9 cellular contexts compared by ENCODE assay signal in genomic region chr5:107669543-107670027, GRCh38. TPM values are rescaled to one million over a fixed set of nuclear protein-coding genes. Genes with fewer than 3 reads are reported as not detected.
A peak's percentile ranks its signal among the peaks of the same experiment; 100 is the strongest.
DNase-seq lines count a peak whose midpoint lies in the region; ATAC-seq, FAIRE-seq and TF ChIP-seq lines count a peak whose summit lies in the region.
"Had no signal": no experiment of that assay in that cellular context is flagged by ENCODE, and none has a peak within 500 bp of the region (broad histone marks: within the 10 kb centered on the region; RNA-seq: fewer than 3 reads in every experiment).

No MANE protein-coding gene starts in this region.

- intact Hi-C loops in CD4-positive, alpha-beta memory T cell (cut with micrococcal nuclease), result no loop called here
- intact Hi-C loops in pancreas (cut with DNase I), result no loop called here

- no peak for DNase-seq in CD4-positive, alpha-beta memory T cell
- no peak for DNase-seq in activated T-cell treated with anti-CD3 and anti-CD28 coated beads, Interleukin-2, amount 50 U/mL, for 72 hours
- DNase-seq in cardiac muscle cell (ENCODE audit: low read depth in 1 of 2, low spot score in 1 of 2) (peak; percentile 59 to 63), pancreas (peak in 5 of 6 donors; percentile 15 to 78 (median 24)), cerebellar nuclear complex (lab: John Stamatoyannopoulos, UW) (no peak)
- DNase-seq in effector CD4-positive, alpha-beta T cell, result no peak
- DNase-seq in activated CD4-positive, CD25-positive, alpha-beta regulatory T cell treated with anti-CD3 and anti-CD28 coated beads, Interleukin-2, amount 50 U/mL, for 72 hours, result no peak

- H3K9me3 Mint-ChIP-seq in CD4-positive, alpha-beta memory T cell, result no peaks in the 10 kb centered on the region
- no peaks in the 10 kb centered on the region for H3K9me3 Mint-ChIP-seq in activated T-cell treated with anti-CD3 and anti-CD28 coated beads, Interleukin-2, amount 50 U/mL, for 72 hours

- H3K27ac Mint-ChIP-seq in CD4-positive, alpha-beta memory T cell, result no peak overlapping the region
- H3K27ac Mint-ChIP-seq in activated T-cell treated with anti-CD3 and anti-CD28 coated beads, Interleukin-2, amount 50 U/mL, for 72 hours, result no peak overlapping the region
- H3K27ac Mint-ChIP-seq: IgD-negative memory B cell had no signal

- H3K27me3 Mint-ChIP-seq in CD4-positive, alpha-beta memory T cell, result peaks cover 46% of the 10 kb centered on the region in 2 donors
- peaks cover 70% of the 10 kb centered on the region for H3K27me3 Mint-ChIP-seq in activated T-cell treated with anti-CD3 and anti-CD28 coated beads, Interleukin-2, amount 50 U/mL, for 72 hours (ENCODE audit: low read depth)

- H3K4me1 ChIP-seq in CD4-positive, alpha-beta memory T cell (ENCODE audit: insufficient read depth, low read length), result peaks cover 28% of the 10 kb centered on the region
- peaks cover 22% of the 10 kb centered on the region for H3K4me1 ChIP-seq in HUES48 (ENCODE audit: control insufficient read depth, insufficient read depth, low read length)
- peaks cover 9% of the 10 kb centered on the region for H3K4me1 ChIP-seq in cardiac muscle cell (ENCODE audit: low read depth)
- H3K4me1 ChIP-seq in pancreas, result peaks cover 0 to 9% (median 8%) of the 10 kb centered on the region in 3 donors

- CTCF ChIA-PET in CD4-positive, alpha-beta memory T cell (lab: Charles Lee; ENCODE audit: partially characterized antibody), result no interaction called here

- peaks cover 24% of the 10 kb centered on the region for H3K27me3 ChIP-seq in CD4-positive, alpha-beta memory T cell (ENCODE audit: insufficient read depth, low read length)
- H3K27me3 ChIP-seq in HUES48 (ENCODE audit: control insufficient read depth, insufficient read depth, low read length), result peaks cover 19% of the 10 kb centered on the region
- peaks cover 19% of the 10 kb centered on the region for H3K27me3 ChIP-seq in cardiac muscle cell
- H3K27me3 ChIP-seq in pancreas, result peaks cover 0 to 14% (median 4%) of the 10 kb centered on the region in 4 donors

- no peaks in the 10 kb centered on the region for H3K9me3 ChIP-seq in CD4-positive, alpha-beta memory T cell (ENCODE audit: control insufficient read depth in 1 of 2, low read length in 2 of 2)
- no peaks in the 10 kb centered on the region for H3K9me3 ChIP-seq in HUES48 (ENCODE audit: control insufficient read depth, insufficient read depth, low read length)
- H3K9me3 ChIP-seq in cardiac muscle cell (ENCODE audit: low read depth), result no peaks in the 10 kb centered on the region
- H3K9me3 ChIP-seq in pancreas, result no peaks in the 10 kb centered on the region

- TF ChIP-seq CTCF in cardiac muscle cell (IDR thresholded peaks at IDR 0.05; ENCODE audit: low read depth, low read length) (no peak), pancreas (IDR thresholded peaks at IDR 0.05) (no peak)

- 1 to 2% methylated on average over 39 of the region's 39 CpGs for WGBS in pancreas, 2 donors

- FAIRE-seq in pancreas (lab: Jason Lieb, UNC), result no peak

- H3K27ac ChIP-seq in CD4-positive, alpha-beta memory T cell (ENCODE audit: low read depth, low read length), result no peak overlapping the region
- peak overlapping the region; percentile 65 for H3K27ac ChIP-seq in HUES48 (ENCODE audit: low read depth, low read length)
- H3K27ac ChIP-seq in cardiac muscle cell, result no peak overlapping the region
- H3K27ac ChIP-seq in pancreas, result no peak overlapping the region

- H3K9ac ChIP-seq in HUES48 (ENCODE audit: low read depth, low read length), result peak overlapping the region; percentile 33

- H3K36me3 Mint-ChIP-seq in CD4-positive, alpha-beta memory T cell, result no peaks in the 10 kb centered on the region
- H3K36me3 Mint-ChIP-seq in activated T-cell treated with anti-CD3 and anti-CD28 coated beads, Interleukin-2, amount 50 U/mL, for 72 hours (ENCODE audit: insufficient read depth in 2 of 2), result no peaks in the 10 kb centered on the region
- H3K36me3 Mint-ChIP-seq: IgD-negative memory B cell had no signal

- H3K36me3 ChIP-seq in CD4-positive, alpha-beta memory T cell (ENCODE audit: insufficient read depth, low read length), result no peaks in the 10 kb centered on the region
- no peaks in the 10 kb centered on the region for H3K36me3 ChIP-seq in HUES48 (ENCODE audit: control insufficient read depth, insufficient read depth, low read length)
- no peaks in the 10 kb centered on the region for H3K36me3 ChIP-seq in cardiac muscle cell
- H3K36me3 ChIP-seq in pancreas, result no peaks in the 10 kb centered on the region

- peaks cover 14 to 38% (median 30%) of the 10 kb centered on the region in 4 donors for H3K4me1 Mint-ChIP-seq in CD4-positive, alpha-beta memory T cell
- H3K4me1 Mint-ChIP-seq in activated T-cell treated with anti-CD3 and anti-CD28 coated beads, Interleukin-2, amount 50 U/mL, for 72 hours (ENCODE audit: low read depth), result peaks cover 24% of the 10 kb centered on the region

- POLR2A ChIA-PET in CD4-positive, alpha-beta memory T cell (lab: Charles Lee; ENCODE audit: partially characterized antibody), result no interaction called here

- ATAC-seq in activated T-cell treated with anti-CD3 and anti-CD28 coated beads, Interleukin-2, amount 50 U/mL, for 72 hours (replicated peaks in 1 of 2), result no peak
- peak in 2 of 4 donors; percentile 1 to 6 for ATAC-seq in pancreas

- no peak overlapping the region for H3K4me3 ChIP-seq in CD4-positive, alpha-beta memory T cell (ENCODE audit: low read length in 2 of 2)
- H3K4me3 ChIP-seq in HUES48 (ENCODE audit: low read depth, low read length), result peak overlapping the region; percentile 90
- peak overlapping the region; percentile 73 for H3K4me3 ChIP-seq in cardiac muscle cell
- peak overlapping the region; percentile 3 to 54 (median 28) for H3K4me3 ChIP-seq in pancreas

- H3K4me3 Mint-ChIP-seq in CD4-positive, alpha-beta memory T cell, result peak overlapping the region in 6 of 8 donors; percentile 25 to 77 (median 61)
- peak overlapping the region; percentile 70 to 82 for H3K4me3 Mint-ChIP-seq in activated T-cell treated with anti-CD3 and anti-CD28 coated beads, Interleukin-2, amount 50 U/mL, for 72 hours

RNA-seq across cellular contexts. Expression of gene EFNA5, which starts 1.2 kb away (rescaled TPM):
- not detected for total RNA-seq in CD4-positive, alpha-beta memory T cell
- not detected for polyA plus RNA-seq in CD4-positive, alpha-beta memory T cell
- under 1 TPM in 1 of 2 donors, not detected in 1; 0.35 TPM for total RNA-seq in activated T-cell treated with anti-CD3 and anti-CD28 coated beads, Interleukin-2, amount 50 U/mL, for 72 hours
- total RNA-seq in cardiac muscle cell, result 3.9 and 12.0 TPM in 2 replicates
- 4.5 and 5.5 TPM in 2 replicates for polyA plus RNA-seq in cardiac muscle cell
- total RNA-seq in pancreas, result 1 to 10 TPM in 5 of 6 donors, under 1 TPM in 1; 0.23 to 3.8 (median 2.2) TPM
- 1 to 10 TPM in 1 of 2 donors, under 1 TPM in 1; 0.72 to 2.2 TPM for polyA plus RNA-seq in pancreas
- polyA plus RNA-seq: IgD-negative memory B cell had no signal

Comparison
In these comparisons a context has a peak if more than half of its experiments do, and no peak if none do; other contexts are left out.
1. DNase-seq: peak in cardiac muscle cell (2 of 2) and pancreas (5 of 6); none in CD4-positive, alpha-beta memory T cell (0 of 5), activated T-cell treated with anti-CD3 and anti-CD28 coated beads, Interleukin-2, amount 50 U/mL, for 72 hours (0 of 2), effector CD4-positive, alpha-beta T cell (single experiment), cerebellar nuclear complex (0 of 2) and activated CD4-positive, CD25-positive, alpha-beta regulatory T cell treated with anti-CD3 and anti-CD28 coated beads, Interleukin-2, amount 50 U/mL, for 72 hours (single experiment).
2. H3K4me3 ChIP-seq: peak in HUES48 (single experiment), cardiac muscle cell (single experiment) and pancreas (4 of 4); none in CD4-positive, alpha-beta memory T cell (0 of 2).